In the genomic region with DNA sequence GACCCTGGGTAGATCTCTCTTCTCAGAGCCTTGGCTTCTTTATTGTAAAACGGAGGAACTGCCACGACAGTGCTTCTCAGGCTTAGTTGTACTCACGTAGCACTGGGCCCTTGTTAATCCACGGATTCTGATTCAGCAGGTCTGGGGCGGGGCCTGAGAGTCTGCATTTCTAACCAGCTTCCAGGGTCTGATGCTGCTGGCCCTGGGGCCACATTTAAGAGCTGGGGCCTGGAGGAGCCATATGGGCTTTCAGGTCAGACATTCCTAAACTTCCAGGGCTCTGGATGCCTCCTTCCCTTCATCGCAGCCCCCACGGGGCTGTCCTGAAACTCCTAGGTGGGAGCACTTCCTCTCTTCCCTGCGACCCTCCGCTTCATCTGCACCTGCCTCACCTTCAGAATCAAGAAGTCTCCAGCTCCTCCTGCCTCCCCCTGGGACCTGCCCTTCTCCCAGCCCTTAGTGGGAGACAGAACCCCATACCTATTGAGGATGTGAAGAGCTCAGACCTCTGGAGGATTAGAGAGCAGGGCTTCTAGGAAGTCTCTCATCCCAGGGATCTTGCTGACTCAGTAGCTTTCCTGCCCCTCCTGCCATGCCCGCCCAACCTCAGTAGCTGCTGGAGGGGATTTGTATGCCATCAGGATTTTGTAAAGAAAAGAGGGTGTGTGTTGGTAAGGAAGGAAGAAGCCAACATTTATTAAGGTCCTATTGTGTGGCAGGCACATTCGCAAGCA, we compare ENCODE assay signal across 8 cellular contexts.
DNase-seq lines count a peak whose midpoint lies in the region; ATAC-seq and TF ChIP-seq lines count a peak whose summit lies in the region.
"Had no signal": no experiment of that assay in that cellular context is flagged by ENCODE, and none has a peak within 500 bp of the region (broad histone marks: within the 10 kb centered on the region; RNA-seq: fewer than 3 reads in every experiment).

No MANE protein-coding gene starts in this region.

- H3K9me3 Mint-ChIP-seq in nephron progenitor cell = peaks cover 4% of the 10 kb centered on the region
- peaks cover 5% of the 10 kb centered on the region for H3K9me3 Mint-ChIP-seq in type B pancreatic cell
- H3K9me3 Mint-ChIP-seq in natural killer cell treated with Interleukin-12 subunit alpha and Interleukin-12 subunit beta and Interleukin-15 and Interleukin-18, amount 100 ng/mL, for 72 hours = no peaks in the 10 kb centered on the region

- H3K27me3 Mint-ChIP-seq in nephron progenitor cell (ENCODE audit: low read depth, poor library complexity) (peaks cover 2% of the 10 kb centered on the region), type B pancreatic cell (no peaks in the 10 kb centered on the region)
- H3K27me3 Mint-ChIP-seq in natural killer cell treated with Interleukin-12 subunit alpha and Interleukin-12 subunit beta and Interleukin-15 and Interleukin-18, amount 100 ng/mL, for 72 hours = peaks cover 17 to 27% of the 10 kb centered on the region in 2 donors
- H3K27me3 Mint-ChIP-seq: brain had no signal

- H3K27ac Mint-ChIP-seq in nephron progenitor cell (peak overlapping the region; percentile 95), type B pancreatic cell (peak overlapping the region; percentile 80)
- H3K27ac Mint-ChIP-seq in natural killer cell treated with Interleukin-12 subunit alpha and Interleukin-12 subunit beta and Interleukin-15 and Interleukin-18, amount 100 ng/mL, for 72 hours = no peak overlapping the region

- TF ChIP-seq CTCF in RWPE2 (IDR thresholded peaks at IDR 0.05; ENCODE audit: poor library complexity, severe bottlenecking) (no peak), nephron progenitor cell (IDR thresholded peaks at IDR 0.05) (no peak), type B pancreatic cell (conservative IDR thresholded peaks at IDR 0.05) (no peak), tibial nerve (IDR thresholded peaks at IDR 0.05) (no peak)

- peak overlapping the region; percentile 53 for H3K27ac ChIP-seq in RWPE2 (ENCODE audit: poor library complexity, severe bottlenecking)
- H3K27ac ChIP-seq in esophagus (ENCODE audit: low read depth in 2 of 2, low read length in 1 of 2) = peak overlapping the region; percentile 17 to 84
- peak overlapping the region in 2 of 4 donors; percentile 68 to 77 for H3K27ac ChIP-seq in tibial nerve

- 72% methylated on average over 11 of the region's 11 CpGs for WGBS in esophagus, 2 donors
- WGBS in tibial nerve, 2 donors = 59 to 68% methylated on average over 10 to 11 of the region's 11 CpGs

- H3K4me3 Mint-ChIP-seq in nephron progenitor cell (peak overlapping the region; percentile 37), type B pancreatic cell (peak overlapping the region; percentile 29)
- H3K4me3 Mint-ChIP-seq in natural killer cell treated with Interleukin-12 subunit alpha and Interleukin-12 subunit beta and Interleukin-15 and Interleukin-18, amount 100 ng/mL, for 72 hours = no peak overlapping the region
- H3K4me3 Mint-ChIP-seq: brain had no signal

- H3K27me3 ChIP-seq in RWPE2 (ENCODE audit: insufficient read depth, poor library complexity, severe bottlenecking) (no peaks in the 10 kb centered on the region), esophagus (ENCODE audit: control insufficient read depth in 1 of 2, insufficient read depth in 2 of 2, low read length in 2 of 2) (no peaks in the 10 kb centered on the region), tibial nerve (no peaks in the 10 kb centered on the region)

- no peaks in the 10 kb centered on the region for H3K36me3 ChIP-seq in RWPE2 (ENCODE audit: low read depth)
- no peaks in the 10 kb centered on the region for H3K36me3 ChIP-seq in esophagus (ENCODE audit: control insufficient read depth in 2 of 2, insufficient read depth in 2 of 2, low read length in 1 of 2)
- no peaks in the 10 kb centered on the region for H3K36me3 ChIP-seq in tibial nerve

- H3K9me3 ChIP-seq in RWPE2 (ENCODE audit: severe bottlenecking) = no peaks in the 10 kb centered on the region
- H3K9me3 ChIP-seq in esophagus (ENCODE audit: control insufficient read depth in 2 of 2, insufficient read depth in 1 of 2, low read depth in 1 of 2, low read length in 1 of 2) = no peaks in the 10 kb centered on the region
- H3K9me3 ChIP-seq in tibial nerve = peaks cover 0 to 3% (median 0%) of the 10 kb centered on the region in 4 donors

- peaks cover 57% of the 10 kb centered on the region for H3K4me1 Mint-ChIP-seq in nephron progenitor cell
- peaks cover 16% of the 10 kb centered on the region for H3K4me1 Mint-ChIP-seq in type B pancreatic cell (ENCODE audit: unreplicated experiment)
- H3K4me1 Mint-ChIP-seq in natural killer cell treated with Interleukin-12 subunit alpha and Interleukin-12 subunit beta and Interleukin-15 and Interleukin-18, amount 100 ng/mL, for 72 hours (ENCODE audit: low read depth in 2 of 2) = no peaks in the 10 kb centered on the region

- H3K4me1 ChIP-seq in RWPE2 (ENCODE audit: insufficient read depth, poor library complexity, severe bottlenecking) = peaks cover 19% of the 10 kb centered on the region
- H3K4me1 ChIP-seq in esophagus (ENCODE audit: control insufficient read depth in 2 of 2, insufficient read depth in 2 of 2, low read length in 1 of 2) = peaks cover 4 to 13% of the 10 kb centered on the region in 2 donors
- H3K4me1 ChIP-seq in tibial nerve = peaks cover 0 to 34% (median 9%) of the 10 kb centered on the region in 4 donors

- TF ChIP-seq EP300 in tibial nerve (IDR thresholded peaks at IDR 0.05) = no peak

- TF ChIP-seq POLR2A in tibial nerve (IDR thresholded peaks at IDR 0.05) = no peak

- H3K4me3 ChIP-seq in RWPE2 (ENCODE audit: severe bottlenecking) (no peak overlapping the region), esophagus (ENCODE audit: low read depth in 1 of 2, low read length in 2 of 2) (no peak overlapping the region), tibial nerve (no peak overlapping the region)

- DNase-seq in RWPE2 (ENCODE audit: low spot score) (no peak), nephron progenitor cell (no peak), type B pancreatic cell (ENCODE audit: extremely low spot score, unreplicated experiment) (no peak), ureter (ENCODE audit: low spot score) (no peak), tibial nerve (ENCODE audit: low spot score in 2 of 2) (no peak)
- no peak for DNase-seq in natural killer cell treated with Interleukin-12 subunit alpha and Interleukin-12 subunit beta and Interleukin-15 and Interleukin-18, amount 100 ng/mL, for 72 hours (ENCODE audit: low spot score)

- H3K36me3 Mint-ChIP-seq in nephron progenitor cell (ENCODE audit: low read depth) = no peaks in the 10 kb centered on the region
- no peaks in the 10 kb centered on the region for H3K36me3 Mint-ChIP-seq in type B pancreatic cell
- no peaks in the 10 kb centered on the region for H3K36me3 Mint-ChIP-seq in natural killer cell treated with Interleukin-12 subunit alpha and Interleukin-12 subunit beta and Interleukin-15 and Interleukin-18, amount 100 ng/mL, for 72 hours
- H3K36me3 Mint-ChIP-seq: brain had no signal

- ATAC-seq in RWPE2 (ENCODE audit: low read depth) = no peak
- ATAC-seq in natural killer cell treated with Interleukin-12 subunit alpha and Interleukin-12 subunit beta and Interleukin-15 and Interleukin-18, amount 100 ng/mL, for 72 hours = no peak

Comparison
In these comparisons a context has a peak if more than half of its experiments do, and no peak if none do; other contexts are left out.
1. H3K27ac Mint-ChIP-seq: peak in nephron progenitor cell (single experiment) and type B pancreatic cell (single experiment); none in natural killer cell treated with Interleukin-12 subunit alpha and Interleukin-12 subunit beta and Interleukin-15 and Interleukin-18, amount 100 ng/mL, for 72 hours (0 of 2).